ENCODE assay signal across 15 cellular contexts in genomic region chr2:74862268-74862964, GRCh38. TPM values are rescaled to one million over a fixed set of nuclear protein-coding genes. Genes with fewer than 3 reads are reported as not detected.
A peak's percentile ranks its signal among the peaks of the same experiment; 100 is the strongest.
DNase-seq lines count a peak whose midpoint lies in the region; ATAC-seq and TF ChIP-seq lines count a peak whose summit lies in the region.
"Had no signal": no experiment of that assay in that cellular context is flagged by ENCODE, and none has a peak within 500 bp of the region (broad histone marks: within the 10 kb centered on the region; RNA-seq: fewer than 3 reads in every experiment).

No MANE protein-coding gene starts in this region.

- no peak overlapping the region for H3K9ac ChIP-seq in subcutaneous abdominal adipose tissue (ENCODE audit: low read length in 5 of 5)

- no peaks in the 10 kb centered on the region for H3K27me3 ChIP-seq in subcutaneous abdominal adipose tissue (ENCODE audit: control insufficient read depth in 5 of 5, insufficient read depth in 4 of 5, low read length in 5 of 5)

- peak overlapping the region; percentile 12 for H3K27ac Mint-ChIP-seq in activated CD4-positive, alpha-beta memory T cell treated with anti-CD3 and anti-CD28 coated beads, Interleukin-2, amount 10 ng/mL, durations not matched to agents 7 days and 5 days
- no peak overlapping the region for H3K27ac Mint-ChIP-seq in activated CD4-positive, alpha-beta memory T cell treated with anti-CD3 and anti-CD28 coated beads for 36 hours
- peak overlapping the region in 4 of 5 experiments; percentile 19 to 84 (median 59) for H3K27ac Mint-ChIP-seq in brain
- H3K27ac Mint-ChIP-seq: natural killer cell treated with Interleukin-12 subunit alpha and Interleukin-12 subunit beta and Interleukin-15 and Interleukin-18, amount 100 ng/mL, for 72 hours had no signal

- H3K9me3 ChIP-seq in subcutaneous abdominal adipose tissue (ENCODE audit: control insufficient read depth in 5 of 5, low read length in 5 of 5): no peaks in the 10 kb centered on the region
- H3K9me3 ChIP-seq: thoracic aorta had no signal

- no peak overlapping the region for H3K4me3 Mint-ChIP-seq in activated CD4-positive, alpha-beta memory T cell treated with anti-CD3 and anti-CD28 coated beads, Interleukin-2, amount 10 ng/mL, durations not matched to agents 7 days and 5 days
- no peak overlapping the region for H3K4me3 Mint-ChIP-seq in activated CD4-positive, alpha-beta memory T cell treated with anti-CD3 and anti-CD28 coated beads for 36 hours
- peak overlapping the region in 2 of 5 experiments; percentile 29 to 50 for H3K4me3 Mint-ChIP-seq in brain
- H3K4me3 Mint-ChIP-seq: natural killer cell treated with Interleukin-12 subunit alpha and Interleukin-12 subunit beta and Interleukin-15 and Interleukin-18, amount 100 ng/mL, for 72 hours had no signal

- ATAC-seq in HG02759 (IDR thresholded peaks at IDR 0.05; ENCODE audit: unreplicated experiment) (no peak), GM21423 (IDR thresholded peaks at IDR 0.05; ENCODE audit: unreplicated experiment) (no peak)

- H3K36me3 Mint-ChIP-seq in activated CD4-positive, alpha-beta memory T cell treated with anti-CD3 and anti-CD28 coated beads, Interleukin-2, amount 10 ng/mL, durations not matched to agents 7 days and 5 days (ENCODE audit: low read depth): peaks cover 3% of the 10 kb centered on the region
- H3K36me3 Mint-ChIP-seq in activated CD4-positive, alpha-beta memory T cell treated with anti-CD3 and anti-CD28 coated beads for 36 hours: peaks cover 5% of the 10 kb centered on the region
- H3K36me3 Mint-ChIP-seq in brain: peaks cover 71% of the 10 kb centered on the region
- H3K36me3 Mint-ChIP-seq: natural killer cell treated with Interleukin-12 subunit alpha and Interleukin-12 subunit beta and Interleukin-15 and Interleukin-18, amount 100 ng/mL, for 72 hours had no signal

- H3K4me3 ChIP-seq in subcutaneous abdominal adipose tissue (ENCODE audit: low read depth in 1 of 5, low read length in 5 of 5): no peak overlapping the region
- H3K4me3 ChIP-seq: thoracic aorta had no signal

- H3K4me1 ChIP-seq in subcutaneous abdominal adipose tissue (ENCODE audit: control insufficient read depth in 5 of 5, insufficient read depth in 5 of 5, low read length in 5 of 5): peaks cover 0 to 68% (median 51%) of the 10 kb centered on the region in 5 donors

- intact Hi-C loops in activated CD4-positive, alpha-beta memory T cell treated with anti-CD3 and anti-CD28 coated beads for 36 hours (cut with micrococcal nuclease): no loop called here

- CTCF ChIA-PET in activated CD4-positive, alpha-beta memory T cell treated with anti-CD3 and anti-CD28 coated beads, Interleukin-2, amount 10 ng/mL, durations not matched to agents 7 days and 5 days (lab: Charles Lee): interaction anchor here (0.5 to 1.4 kb wide), 3 partner anchors 10 to 26 kb away, joined by 3 to 5 read pairs (median 4); no protein-coding TSS in a partner anchor
- CTCF ChIA-PET in activated CD4-positive, alpha-beta memory T cell treated with anti-CD3 and anti-CD28 coated beads for 36 hours (lab: Charles Lee): interaction anchor here (1.0 kb wide), 1 partner anchor 10 kb away, joined by 3 read pairs; no protein-coding TSS in a partner anchor

- DNase-seq in activated CD4-positive, alpha-beta memory T cell treated with anti-CD3 and anti-CD28 coated beads, Interleukin-2, amount 10 ng/mL, durations not matched to agents 7 days and 5 days: no peak
- DNase-seq in activated CD4-positive, alpha-beta memory T cell treated with anti-CD3 and anti-CD28 coated beads for 36 hours: no peak
- DNase-seq in NCI-H2171 treated with DMSO at 0.1 percent for 48 hours (lab: John Stamatoyannopoulos, UW) (peak; percentile 82), putamen (ENCODE audit: low spot score) (no peak)
- DNase-seq: ACHN; activated CD4-positive, alpha-beta T cell treated with anti-CD3 and anti-CD28 coated beads for 4 hours; activated T-cell treated with anti-CD3 and anti-CD28 coated beads, Interleukin-2, amount 50 U/mL, for 48 hours; NCI-H1092; stimulated activated CD4-positive, alpha-beta T cell treated with anti-CD3 and anti-CD28 coated beads, Interleukin-1b, Interleukin-23, amount 100 ng/mL, for 48 hours had no signal

- POLR2A ChIA-PET in activated CD4-positive, alpha-beta memory T cell treated with anti-CD3 and anti-CD28 coated beads, Interleukin-2, amount 10 ng/mL, durations not matched to agents 7 days and 5 days (lab: Charles Lee): interaction anchor here (1.0 to 2.3 kb wide), 3 partner anchors 19 to 28 kb away, joined by 3 to 7 read pairs (median 3); partner anchors contain the start of gene HK2
- POLR2A ChIA-PET in activated CD4-positive, alpha-beta memory T cell treated with anti-CD3 and anti-CD28 coated beads for 36 hours (lab: Charles Lee): no interaction called here

- H3K9me3 Mint-ChIP-seq in activated CD4-positive, alpha-beta memory T cell treated with anti-CD3 and anti-CD28 coated beads, Interleukin-2, amount 10 ng/mL, durations not matched to agents 7 days and 5 days: no peaks in the 10 kb centered on the region
- no peaks in the 10 kb centered on the region for H3K9me3 Mint-ChIP-seq in activated CD4-positive, alpha-beta memory T cell treated with anti-CD3 and anti-CD28 coated beads for 36 hours
- no peaks in the 10 kb centered on the region for H3K9me3 Mint-ChIP-seq in brain
- H3K9me3 Mint-ChIP-seq: natural killer cell treated with Interleukin-12 subunit alpha and Interleukin-12 subunit beta and Interleukin-15 and Interleukin-18, amount 100 ng/mL, for 72 hours had no signal

- peaks cover 0 to 14% (median 4%) of the 10 kb centered on the region in 5 donors for H3K36me3 ChIP-seq in subcutaneous abdominal adipose tissue (ENCODE audit: control insufficient read depth in 5 of 5, insufficient read depth in 5 of 5, low read length in 5 of 5)
- H3K36me3 ChIP-seq: thoracic aorta had no signal

- H3K27me3 Mint-ChIP-seq in activated CD4-positive, alpha-beta memory T cell treated with anti-CD3 and anti-CD28 coated beads, Interleukin-2, amount 10 ng/mL, durations not matched to agents 7 days and 5 days: no peaks in the 10 kb centered on the region
- no peaks in the 10 kb centered on the region for H3K27me3 Mint-ChIP-seq in activated CD4-positive, alpha-beta memory T cell treated with anti-CD3 and anti-CD28 coated beads for 36 hours
- H3K27me3 Mint-ChIP-seq in brain: no peaks in the 10 kb centered on the region
- H3K27me3 Mint-ChIP-seq: natural killer cell treated with Interleukin-12 subunit alpha and Interleukin-12 subunit beta and Interleukin-15 and Interleukin-18, amount 100 ng/mL, for 72 hours had no signal

- peak overlapping the region; percentile 35 for H3K27ac ChIP-seq in subcutaneous abdominal adipose tissue (ENCODE audit: low read depth, low read length)
- H3K27ac ChIP-seq: thoracic aorta had no signal

- TF ChIP-seq CTCF in brain (conservative IDR thresholded peaks at IDR 0.05): no peak

- peaks cover 34% of the 10 kb centered on the region for H3K4me1 Mint-ChIP-seq in activated CD4-positive, alpha-beta memory T cell treated with anti-CD3 and anti-CD28 coated beads, Interleukin-2, amount 10 ng/mL, durations not matched to agents 7 days and 5 days
- peaks cover 11% of the 10 kb centered on the region for H3K4me1 Mint-ChIP-seq in activated CD4-positive, alpha-beta memory T cell treated with anti-CD3 and anti-CD28 coated beads for 36 hours (ENCODE audit: low read depth)
- H3K4me1 Mint-ChIP-seq in brain: peaks cover 42% of the 10 kb centered on the region

RNA-seq across cellular contexts. Expression of gene HK2, which starts 28.5 kb away (rescaled TPM):
- 10 to 100 TPM; 36.8 to 37.8 TPM for total RNA-seq in activated CD4-positive, alpha-beta memory T cell treated with anti-CD3 and anti-CD28 coated beads, Interleukin-2, amount 10 ng/mL, durations not matched to agents 7 days and 5 days
- 10 to 100 TPM; 53.5 to 53.7 TPM for total RNA-seq in activated CD4-positive, alpha-beta memory T cell treated with anti-CD3 and anti-CD28 coated beads for 36 hours
- 2.5 TPM for polyA plus RNA-seq in brain (ENCODE audit: insufficient read depth, low read depth, low replicate concordance)
